8 cellular contexts compared by ENCODE assay signal in genomic region chr1:203796223-203796747, GRCh38. TPM values are rescaled to one million over a fixed set of nuclear protein-coding genes. Genes with fewer than 3 reads are reported as not detected.
DNase-seq lines count a peak whose midpoint lies in the region; ATAC-seq and TF ChIP-seq lines count a peak whose summit lies in the region.

No MANE protein-coding gene starts in this region.

- peaks cover 41% of the 10 kb centered on the region for H3K4me1 ChIP-seq in mononuclear cell (ENCODE audit: insufficient read depth, low read length)

- H3K4me3 ChIP-seq in dorsolateral prefrontal cortex: peak overlapping the region; percentile 55 to 97 (median 80)
- peak overlapping the region; percentile 83 for H3K4me3 ChIP-seq in mononuclear cell (ENCODE audit: low read length)

- intact Hi-C loops in dorsolateral prefrontal cortex (cut with DNase I): loop anchor here (2.0 to 10.0 kb wide), 4 partner anchors 65 to 721 kb away; partner anchors contain the start of genes SNRPE (in 2 of the 2), MDM4 (in 1 of the 2) and PPP1R15B (in 1 of the 2)

- H3K27me3 Mint-ChIP-seq in T-helper 17 cell: no peaks in the 10 kb centered on the region

- H3K9me3 ChIP-seq in T-helper 17 cell (ENCODE audit: control insufficient read depth, low read length, poor library complexity, severe bottlenecking): no peaks in the 10 kb centered on the region
- H3K9me3 ChIP-seq in mononuclear cell (ENCODE audit: low read depth, low read length): no peaks in the 10 kb centered on the region

- H3K27ac ChIP-seq in dorsolateral prefrontal cortex (peak overlapping the region; percentile 58 to 99 (median 96)), substantia nigra (ENCODE audit: low read depth, low read length, poor library complexity, severe bottlenecking) (peak overlapping the region; percentile 90)

- peak overlapping the region; percentile 100 for H3K4me3 Mint-ChIP-seq in T-helper 17 cell

- TF ChIP-seq CTCF in dorsolateral prefrontal cortex (IDR thresholded peaks at IDR 0.05 in 54 of 56, conservative IDR thresholded peaks at IDR 0.05 in 2 of 56; ENCODE audit: low read depth in 1 of 56, partially characterized antibody in 56 of 56): no peak

- H3K27ac Mint-ChIP-seq in T-helper 17 cell: peak overlapping the region; percentile 98

- H3K36me3 Mint-ChIP-seq in T-helper 17 cell (ENCODE audit: low read depth): peaks cover 7% of the 10 kb centered on the region

- peak; percentile 68 for DNase-seq in DMS53 (lab: John Stamatoyannopoulos, UW)
- no peak for DNase-seq in DMS53 treated with DMSO at 0.1 percent for 48 hours (lab: John Stamatoyannopoulos, UW; ENCODE audit: unreplicated experiment)
- DNase-seq in T-helper 17 cell: peak in 1 of 3 donors; percentile 11
- DNase-seq in dorsolateral prefrontal cortex: peak in 1 of 10 donors; percentile 8
- peak in 12 of 49 donors; percentile 23 to 63 (median 44) for DNase-seq in substantia nigra (lab: John Stamatoyannopoulos, UW)

- peaks cover 41% of the 10 kb centered on the region for H3K4me1 Mint-ChIP-seq in T-helper 17 cell

- peak; percentile 20 for ATAC-seq in HG03097 (IDR thresholded peaks at IDR 0.05; ENCODE audit: low FRiP score, unreplicated experiment)
- no peak for ATAC-seq in T-helper 17 cell
- no peak for ATAC-seq in GM19351 (IDR thresholded peaks at IDR 0.05; ENCODE audit: unreplicated experiment)

- H3K27me3 ChIP-seq in dorsolateral prefrontal cortex: no peaks in the 10 kb centered on the region
- H3K27me3 ChIP-seq in mononuclear cell (ENCODE audit: insufficient read depth, low read length): no peaks in the 10 kb centered on the region

RNA-seq across cellular contexts. Expression of gene ZBED6, which starts 0.9 kb away (rescaled TPM):
- 10 to 100 TPM; 32.0 to 32.6 TPM for total RNA-seq in T-helper 17 cell
- total RNA-seq in dorsolateral prefrontal cortex: 10 to 100 TPM; 16.5 to 57.6 (median 29.2) TPM
- total RNA-seq in mononuclear cell: 34.7 TPM

RNA-seq across cellular contexts. Expression of gene ZC3H11A, which starts 0.9 kb away (rescaled TPM):
- 10 to 100 TPM; 71.8 to 80.5 TPM for total RNA-seq in T-helper 17 cell
- 10 to 100 TPM; 51.9 to 91.9 (median 71.8) TPM for total RNA-seq in dorsolateral prefrontal cortex
- total RNA-seq in mononuclear cell: 160 TPM

RNA-seq across cellular contexts. Expression of gene LAX1, which starts 31.3 kb away (rescaled TPM):
- total RNA-seq in T-helper 17 cell (10 to 100 TPM; 21.7 to 23.9 TPM), dorsolateral prefrontal cortex (under 1 TPM in 12 of 120 experiments, not detected in 108; 0.16 to 0.41 (median 0.26) TPM), mononuclear cell (11.9 TPM)
